1 cellular context compared by ENCODE assay signal in the genomic region with DNA sequence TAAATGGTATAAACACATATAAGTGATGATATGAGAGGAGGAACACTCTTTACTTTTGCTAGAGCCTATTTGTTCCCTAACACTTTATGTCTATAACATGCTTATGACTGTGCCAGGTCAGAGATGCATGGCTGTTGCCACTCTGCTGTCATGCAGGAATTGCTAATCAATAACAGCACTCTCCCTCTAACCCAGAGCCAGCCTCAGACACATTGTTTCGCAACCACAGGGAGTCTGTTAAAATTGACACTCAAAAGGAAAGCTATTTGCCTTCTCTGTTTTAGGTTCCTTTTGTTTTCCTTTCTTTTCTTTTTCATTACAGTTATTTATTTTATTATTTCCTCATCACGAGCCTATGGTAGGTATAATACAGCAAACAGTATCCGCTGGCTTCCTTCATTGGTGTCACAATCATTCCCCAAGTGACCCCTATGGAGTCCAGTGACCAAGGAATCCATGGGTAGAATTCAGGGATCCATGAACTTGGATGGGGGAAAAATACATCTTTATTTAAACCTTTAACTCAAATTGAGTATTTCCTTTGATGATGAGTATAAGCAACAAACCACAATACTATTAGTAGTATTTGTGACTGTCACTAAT.
TF ChIP-seq lines count a peak whose summit lies in the region.

No MANE protein-coding gene starts in this region.

TF ChIP-seq in GM23338, 12 proteins besides CTCF, POLR2A, EP300 and RAD21 (continued from another document):
- TF ChIP-seq, protein P1, sequence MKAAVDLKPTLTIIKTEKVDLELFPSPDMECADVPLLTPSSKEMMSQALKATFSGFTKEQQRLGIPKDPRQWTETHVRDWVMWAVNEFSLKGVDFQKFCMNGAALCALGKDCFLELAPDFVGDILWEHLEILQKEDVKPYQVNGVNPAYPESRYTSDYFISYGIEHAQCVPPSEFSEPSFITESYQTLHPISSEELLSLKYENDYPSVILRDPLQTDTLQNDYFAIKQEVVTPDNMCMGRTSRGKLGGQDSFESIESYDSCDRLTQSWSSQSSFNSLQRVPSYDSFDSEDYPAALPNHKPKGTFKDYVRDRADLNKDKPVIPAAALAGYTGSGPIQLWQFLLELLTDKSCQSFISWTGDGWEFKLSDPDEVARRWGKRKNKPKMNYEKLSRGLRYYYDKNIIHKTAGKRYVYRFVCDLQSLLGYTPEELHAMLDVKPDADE (IDR thresholded peaks at IDR 0.05): no peak
- TF ChIP-seq ZNF331 (CRISPR knock-in tag; IDR thresholded peaks at IDR 0.05; ENCODE audit: low read depth): no peak
- no peak for TF ChIP-seq CREB1 (CRISPR knock-in tag; IDR thresholded peaks at IDR 0.05; ENCODE audit: low read depth)
